Comparison of ENCODE assay signal across 12 cellular contexts in genomic region chr1:14626869-14627607, GRCh38. TPM values are rescaled to one million over a fixed set of nuclear protein-coding genes. Genes with fewer than 3 reads are reported as not detected.
DNase-seq lines count a peak whose midpoint lies in the region; ATAC-seq and TF ChIP-seq lines count a peak whose summit lies in the region.
"Had no signal": no experiment of that assay in that cellular context is flagged by ENCODE, and none has a peak within 500 bp of the region (broad histone marks: within the 10 kb centered on the region; RNA-seq: fewer than 3 reads in every experiment).

No MANE protein-coding gene starts in this region.

- H3K27me3 Mint-ChIP-seq in CD8-positive, alpha-beta memory T cell: no peaks in the 10 kb centered on the region

- WGBS in sigmoid colon, 2 donors: 71 to 82% methylated on average over 11 of the region's 11 CpGs

- TF ChIP-seq POLR2A in sigmoid colon (IDR thresholded peaks at IDR 0.05): no peak

- H3K4me3 ChIP-seq in MG63: no peak overlapping the region
- H3K4me3 ChIP-seq in sigmoid colon: no peak overlapping the region
- no peak overlapping the region for H3K4me3 ChIP-seq in CD8-positive, alpha-beta memory T cell (ENCODE audit: low read length)
- H3K4me3 ChIP-seq: smooth muscle cell had no signal

- H3K4me1 ChIP-seq in sigmoid colon: peaks cover 0 to 11% (median 6%) of the 10 kb centered on the region in 4 donors
- no peaks in the 10 kb centered on the region for H3K4me1 ChIP-seq in CD8-positive, alpha-beta memory T cell (ENCODE audit: insufficient read depth, low read length)

- peak overlapping the region in 3 of 4 donors; percentile 17 to 46 (median 39) for H3K27ac ChIP-seq in sigmoid colon
- H3K27ac ChIP-seq in CD8-positive, alpha-beta memory T cell (ENCODE audit: low read depth, low read length): no peak overlapping the region

- H3K9me3 ChIP-seq in MG63 (no peaks in the 10 kb centered on the region), sigmoid colon (no peaks in the 10 kb centered on the region)
- peaks cover 3% of the 10 kb centered on the region for H3K9me3 ChIP-seq in CD8-positive, alpha-beta memory T cell (ENCODE audit: low read length)

- POLR2A ChIA-PET in CD8-positive, alpha-beta memory T cell (lab: Charles Lee): no interaction called here

- no peaks in the 10 kb centered on the region for H3K4me1 Mint-ChIP-seq in CD8-positive, alpha-beta memory T cell

- H3K9me3 Mint-ChIP-seq in CD8-positive, alpha-beta memory T cell: no peaks in the 10 kb centered on the region

- ATAC-seq in GM21515 (IDR thresholded peaks at IDR 0.05; ENCODE audit: unreplicated experiment): no peak

- intact Hi-C loops in sigmoid colon (cut with DNase I): no loop called here

- no peak for TF ChIP-seq CTCF in sigmoid colon (IDR thresholded peaks at IDR 0.05)

- DNase-seq in MG63 (peak; percentile 3), astrocyte of the hippocampus (ENCODE audit: low read depth, low spot score) (peak; percentile 25), iPS-NIHi7 (ENCODE audit: extremely low spot score) (peak; percentile 69), sigmoid colon (peak; percentile 85), OCI-M2 (lab: John Stamatoyannopoulos, UW; ENCODE audit: unreplicated experiment) (no peak)
- DNase-seq in CD8-positive, alpha-beta memory T cell: no peak
- DNase-seq: GOT3; MM.1S; NK-92 treated with Interleukin-12 subunit alpha and Interleukin-12 subunit beta, amount 100 ng/mL, for 24 hours; stimulated activated CD8-positive, alpha-beta memory T cell treated with anti-CD3 and anti-CD28 coated beads, Interleukin-4, amount 100 ng/mL, for 48 hours had no signal

- TF ChIP-seq EP300 in sigmoid colon (IDR thresholded peaks at IDR 0.05): no peak

- no peaks in the 10 kb centered on the region for H3K36me3 ChIP-seq in MG63
- H3K36me3 ChIP-seq in sigmoid colon: no peaks in the 10 kb centered on the region
- no peaks in the 10 kb centered on the region for H3K36me3 ChIP-seq in CD8-positive, alpha-beta memory T cell (ENCODE audit: insufficient read depth, low read length)

- H3K4me3 Mint-ChIP-seq in CD8-positive, alpha-beta memory T cell: no peak overlapping the region

- CTCF ChIA-PET in CD8-positive, alpha-beta memory T cell (lab: Charles Lee): no interaction called here

- H3K36me3 Mint-ChIP-seq in CD8-positive, alpha-beta memory T cell: no peaks in the 10 kb centered on the region

- H3K27ac Mint-ChIP-seq in CD8-positive, alpha-beta memory T cell: no peak overlapping the region

- no peaks in the 10 kb centered on the region for H3K27me3 ChIP-seq in MG63
- no peaks in the 10 kb centered on the region for H3K27me3 ChIP-seq in sigmoid colon
- no peaks in the 10 kb centered on the region for H3K27me3 ChIP-seq in CD8-positive, alpha-beta memory T cell (ENCODE audit: insufficient read depth, low read length, poor library complexity, severe bottlenecking)

RNA-seq across cellular contexts. Expression of gene KAZN, which starts 28.6 kb away (rescaled TPM):
- 1.0 and 3.4 TPM in 2 replicates for total RNA-seq in MG63 (2014; rRNA removed; shearing (Covaris generic); ENCODE audit: low replicate concordance)
- total RNA-seq in sigmoid colon: 10 to 100 TPM in 1 of 4 donors, 1 to 10 TPM in 3; 3.5 to 11.4 (median 5.8) TPM
- 1 to 10 TPM; 2.5 to 5.6 (median 4.2) TPM for polyA plus RNA-seq in sigmoid colon
- under 1 TPM; 0.18 to 0.35 TPM for total RNA-seq in CD8-positive, alpha-beta memory T cell
- 0.15 TPM for polyA plus RNA-seq in CD8-positive, alpha-beta memory T cell

Comparison
In these comparisons a context has a peak if more than half of its experiments do, and no peak if none do; other contexts are left out.
1. DNase-seq: peak in MG63 (single experiment), astrocyte of the hippocampus (single experiment), iPS-NIHi7 (single experiment) and sigmoid colon (single experiment); none in CD8-positive, alpha-beta memory T cell (0 of 5) and OCI-M2 (single experiment).